ENCODE assay signal across 22 cellular contexts in the genomic region with DNA sequence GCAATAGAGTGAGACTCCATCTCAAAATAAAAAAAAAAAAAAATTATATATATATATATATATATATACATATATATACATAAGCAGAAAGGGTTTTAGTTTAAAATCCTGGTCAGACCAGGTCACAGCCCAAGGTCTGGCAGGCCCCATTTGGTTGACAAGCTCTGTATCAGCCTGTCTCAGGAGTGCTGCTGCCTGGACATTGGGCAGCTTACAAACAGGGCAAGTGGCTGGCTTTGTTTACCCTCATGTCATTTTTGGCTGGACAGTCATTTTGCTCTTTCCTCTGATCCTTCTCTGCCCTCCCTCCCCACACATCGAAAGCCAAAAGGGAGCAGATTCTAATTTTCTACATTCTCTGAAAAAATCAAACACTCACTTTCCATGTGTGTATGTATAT. TPM values are rescaled to one million over a fixed set of nuclear protein-coding genes. Genes with fewer than 3 reads are reported as not detected.
DNase-seq lines count a peak whose midpoint lies in the region; ATAC-seq lines count a peak whose summit lies in the region.
"Had no signal": no experiment of that assay in that cellular context is flagged by ENCODE, and none has a peak within 500 bp of the region (broad histone marks: within the 10 kb centered on the region; RNA-seq: fewer than 3 reads in every experiment).

No MANE protein-coding gene starts in this region.

- no peak overlapping the region for H4K12ac ChIP-seq in trophoblast cell (ENCODE audit: low read depth, low read length)

- H2BK5ac ChIP-seq in trophoblast cell (ENCODE audit: low read depth, low read length, poor library complexity): no peak overlapping the region

- H3K4me3 ChIP-seq in trophoblast cell (ENCODE audit: low read depth, low read length) (no peak overlapping the region), SJCRH30 (no peak overlapping the region)
- H3K4me3 ChIP-seq: K562, MG63 had no signal

- no peak overlapping the region for H2AK5ac ChIP-seq in trophoblast cell (ENCODE audit: low read length)

- H3K27me3 ChIP-seq in trophoblast cell (ENCODE audit: insufficient read depth, low read length): no peaks in the 10 kb centered on the region
- H3K27me3 ChIP-seq in SJCRH30: no peaks in the 10 kb centered on the region

- H3K27ac ChIP-seq in angular gyrus (ENCODE audit: low read depth, low read length): peak overlapping the region; percentile 37
- H3K27ac ChIP-seq in trophoblast cell (ENCODE audit: low read depth, low read length): no peak overlapping the region
- no peak overlapping the region for H3K27ac ChIP-seq in SJCRH30

- no peak overlapping the region for H2BK12ac ChIP-seq in trophoblast cell (ENCODE audit: low read length)

- H3K4me1 ChIP-seq in trophoblast cell (ENCODE audit: control insufficient read depth in 1 of 2, insufficient read depth in 2 of 2, low read length in 2 of 2) (no peaks in the 10 kb centered on the region), SJCRH30 (peaks cover 25% of the 10 kb centered on the region)

- no peak for DNase-seq in Right ventricle myocardium superior
- DNase-seq in cardiac septum (ENCODE audit: low spot score): no peak
- peak; percentile 66 for DNase-seq in left lobe of liver (ENCODE audit: low spot score)
- no peak for DNase-seq in trophoblast cell
- DNase-seq in SJCRH30: no peak
- DNase-seq: Calu3; DND-41; H7; MG63; NCI-H1105 treated with DMSO at 0.1 percent for 48 hours; NCI-H2029; NCI-H446; NCI-H524 treated with DMSO at 0.1 percent for 48 hours; NCI-H774; NK-92 treated with Interleukin-12 subunit alpha and Interleukin-12 subunit beta, amount 100 ng/mL, for 24 hours; SHP77 had no signal

- H3K18ac ChIP-seq in trophoblast cell (ENCODE audit: low read length): no peak overlapping the region

- no peaks in the 10 kb centered on the region for H3K79me2 ChIP-seq in trophoblast cell (ENCODE audit: control insufficient read depth, insufficient read depth, low read length, poor library complexity)

- H3K9me3 ChIP-seq in trophoblast cell (ENCODE audit: insufficient read depth, low read depth, low read length) (no peaks in the 10 kb centered on the region), SJCRH30 (replicated peaks) (no peaks in the 10 kb centered on the region)
- H3K9me3 ChIP-seq: MG63 had no signal

- H3K79me1 ChIP-seq in trophoblast cell (ENCODE audit: low read length): no peaks in the 10 kb centered on the region

- H2AFZ ChIP-seq in trophoblast cell (ENCODE audit: insufficient read depth, low read length, poor library complexity): no peak overlapping the region

- no peak overlapping the region for H3K14ac ChIP-seq in trophoblast cell (ENCODE audit: low read length)

- H4K8ac ChIP-seq in trophoblast cell (ENCODE audit: low read depth, low read length): no peak overlapping the region

- H3K36me3 ChIP-seq in trophoblast cell (ENCODE audit: control insufficient read depth in 1 of 2, insufficient read depth in 2 of 2, low read length in 2 of 2) (no peaks in the 10 kb centered on the region), SJCRH30 (no peaks in the 10 kb centered on the region)
- H3K36me3 ChIP-seq: MG63 had no signal

- H3K23ac ChIP-seq in trophoblast cell (ENCODE audit: low read length): no peak overlapping the region

- no peak overlapping the region for H3K9ac ChIP-seq in trophoblast cell (ENCODE audit: low read length)

- H4K91ac ChIP-seq in trophoblast cell (ENCODE audit: low read depth, low read length): no peak overlapping the region

- H3K4me2 ChIP-seq in trophoblast cell (ENCODE audit: low read length): no peak overlapping the region

- peak; percentile 35 for ATAC-seq in Right ventricle myocardium superior (ENCODE audit: poor library complexity)
- peak; percentile 71 for ATAC-seq in left lobe of liver
- no peak for ATAC-seq in HG03469 (IDR thresholded peaks at IDR 0.05; ENCODE audit: unreplicated experiment)
- ATAC-seq: K562 had no signal

- intact Hi-C loops in Right ventricle myocardium superior (cut with DNase I) (loop anchor here (5.0 kb wide), 1 partner anchor 45 kb away; no protein-coding TSS in a partner anchor), cardiac septum (cut with DNase I) (loop anchor here (5.0 kb wide), 1 partner anchor 115 kb away; the partner anchor contains the start of gene YEATS2)

- H3K4ac ChIP-seq in trophoblast cell (ENCODE audit: low read depth, low read length): no peak overlapping the region

- WGBS in trophoblast cell (ENCODE audit: extremely low coverage, insufficient coverage, insufficient read length): no CpG with 5 or more reads among the region's 1 CpG

- H2BK120ac ChIP-seq in trophoblast cell (ENCODE audit: insufficient read depth, low read length, poor library complexity): no peak overlapping the region

RNA-seq across cellular contexts. Expression of gene KLHL6, which starts 26.7 kb away (rescaled TPM):
- 0.65 TPM for total RNA-seq in Right ventricle myocardium superior
- 2.2 TPM for total RNA-seq in cardiac septum
- total RNA-seq in left lobe of liver: 0.65 TPM
- polyA plus RNA-seq in trophoblast cell (2013): 0.01 TPM in 2 replicates
- total RNA-seq in SJCRH30 (2014; rRNA removed; shearing (Covaris generic)): not detected in 2 replicates
- total RNA-seq: A172, Calu3, HT-29 had no signal
- polyA plus RNA-seq: BJ had no signal

RNA-seq across cellular contexts. Expression of gene KLHL24, which starts 53.3 kb away (rescaled TPM):
- 249 TPM for total RNA-seq in Right ventricle myocardium superior
- 134 TPM for total RNA-seq in cardiac septum
- 32.4 TPM for total RNA-seq in left lobe of liver
- polyA plus RNA-seq in trophoblast cell (2013): 16.1 and 16.2 TPM in 2 replicates
- total RNA-seq in SJCRH30 (2014; rRNA removed; shearing (Covaris generic)): 9.5 and 14.0 TPM in 2 replicates
